20 cellular contexts compared by ENCODE assay signal in the genomic region with DNA sequence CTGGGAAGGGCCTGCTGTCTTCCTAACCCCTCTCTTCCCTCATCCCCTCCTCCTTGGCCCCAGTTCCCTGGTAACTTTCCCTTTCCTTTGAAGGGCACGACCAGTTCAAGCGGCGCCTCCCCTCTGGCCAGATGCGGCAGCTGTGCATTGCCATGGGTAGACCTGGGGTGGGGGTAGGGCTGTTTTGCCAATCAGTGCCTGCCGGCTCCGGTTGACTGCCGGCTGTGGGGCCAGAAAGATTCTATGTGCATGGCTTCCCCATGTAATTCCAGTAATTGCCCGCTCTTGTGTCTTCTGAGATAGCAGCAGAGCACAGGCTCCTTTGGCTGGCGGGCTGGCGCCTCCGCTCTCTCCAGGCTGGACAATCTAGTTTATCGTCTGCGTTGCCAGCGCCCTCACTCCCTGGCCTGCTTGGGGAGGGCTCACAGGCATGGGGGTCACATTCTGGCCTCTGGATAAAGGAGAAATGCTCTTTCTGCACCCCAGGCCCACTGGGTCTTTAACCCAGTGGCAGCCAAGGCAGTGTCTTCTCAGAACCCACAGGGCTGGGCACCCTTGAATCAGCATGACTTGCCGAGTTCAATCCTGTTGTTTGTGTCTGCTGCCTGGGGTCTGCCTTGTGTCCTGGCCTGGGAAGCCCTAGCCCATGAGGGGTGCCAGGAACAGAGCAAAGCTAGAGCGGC. TPM values are rescaled to one million over a fixed set of nuclear protein-coding genes. Genes with fewer than 3 reads are reported as not detected.
DNase-seq lines count a peak whose midpoint lies in the region; ATAC-seq, FAIRE-seq and TF ChIP-seq lines count a peak whose summit lies in the region.
"Had no signal": no experiment of that assay in that cellular context is flagged by ENCODE, and none has a peak within 500 bp of the region (broad histone marks: within the 10 kb centered on the region; RNA-seq: fewer than 3 reads in every experiment).

No MANE protein-coding gene starts in this region.

- ATAC-seq in activated B cell treated with CpG ODN at 0.5 μM for 24 hours (ENCODE audit: low read depth): no peak
- ATAC-seq: A549; activated CD8-positive, alpha-beta T cell treated with anti-CD3 and anti-CD28 coated beads for 36 hours; HCT116 had no signal

- H3K4me1 Mint-ChIP-seq in activated T-cell treated with anti-CD3 and anti-CD28 coated beads, Interleukin-2, amount 50 U/mL, for 24 hours (ENCODE audit: low read depth): no peaks in the 10 kb centered on the region
- peaks cover 82% of the 10 kb centered on the region for H3K4me1 Mint-ChIP-seq in activated B cell treated with CpG ODN at 0.5 μM for 24 hours

- 85 to 88% methylated on average over 16 of the region's 16 CpGs for WGBS in tibial nerve, 2 donors
- 94% methylated on average over 16 of the region's 16 CpGs for WGBS in hepatocyte (ENCODE audit: low lambda C conversion rate, missing lambda C conversion rate)

- CTCF ChIA-PET in activated B cell treated with CpG ODN at 0.5 μM for 24 hours (lab: Charles Lee): interaction anchor here (1.3 kb wide), 1 partner anchor 39 kb away, joined by 3 read pairs; no protein-coding TSS in a partner anchor

- H3K9me2 ChIP-seq in hepatocyte (replicated peaks; ENCODE audit: insufficient read depth): no peaks in the 10 kb centered on the region

- H3K4me1 ChIP-seq in mucosa of stomach (ENCODE audit: control insufficient read depth, insufficient read depth, low read length) (peaks cover 65% of the 10 kb centered on the region), tibial nerve (peaks cover 0 to 22% (median 3%) of the 10 kb centered on the region in 4 donors), hepatocyte (ENCODE audit: insufficient read depth) (no peaks in the 10 kb centered on the region)
- H3K4me1 ChIP-seq: A549 had no signal

- H3K4me2 ChIP-seq in hepatocyte: no peak overlapping the region
- H3K4me2 ChIP-seq: A549, smooth muscle cell had no signal

- H3K4me3 Mint-ChIP-seq in activated T-cell treated with anti-CD3 and anti-CD28 coated beads, Interleukin-2, amount 50 U/mL, for 24 hours: no peak overlapping the region
- H3K4me3 Mint-ChIP-seq in activated B cell treated with CpG ODN at 0.5 μM for 24 hours: no peak overlapping the region
- H3K4me3 Mint-ChIP-seq: activated CD8-positive, alpha-beta T cell treated with anti-CD3 and anti-CD28 coated beads for 36 hours had no signal

- H3K27me3 ChIP-seq in mucosa of stomach (ENCODE audit: control insufficient read depth, insufficient read depth, low read length) (no peaks in the 10 kb centered on the region), tibial nerve (no peaks in the 10 kb centered on the region), hepatocyte (no peaks in the 10 kb centered on the region)
- H3K27me3 ChIP-seq: pancreas, Peyer's patch had no signal

- no peaks in the 10 kb centered on the region for H3K9me3 Mint-ChIP-seq in activated T-cell treated with anti-CD3 and anti-CD28 coated beads, Interleukin-2, amount 50 U/mL, for 24 hours
- no peaks in the 10 kb centered on the region for H3K9me3 Mint-ChIP-seq in activated B cell treated with CpG ODN at 0.5 μM for 24 hours
- H3K9me3 Mint-ChIP-seq: activated CD8-positive, alpha-beta T cell treated with anti-CD3 and anti-CD28 coated beads for 36 hours; CD4-positive, CD25-positive, alpha-beta regulatory T cell had no signal

- H3K36me3 ChIP-seq in mucosa of stomach (ENCODE audit: control insufficient read depth, insufficient read depth, low read length): peaks cover 34% of the 10 kb centered on the region
- peaks cover 2 to 99% (median 20%) of the 10 kb centered on the region in 3 donors for H3K36me3 ChIP-seq in tibial nerve
- H3K36me3 ChIP-seq in hepatocyte (replicated peaks; ENCODE audit: insufficient read depth, low read depth): no peaks in the 10 kb centered on the region

- no peaks in the 10 kb centered on the region for H3K27me3 Mint-ChIP-seq in activated T-cell treated with anti-CD3 and anti-CD28 coated beads, Interleukin-2, amount 50 U/mL, for 24 hours
- H3K27me3 Mint-ChIP-seq in activated B cell treated with CpG ODN at 0.5 μM for 24 hours: no peaks in the 10 kb centered on the region
- H3K27me3 Mint-ChIP-seq: activated CD8-positive, alpha-beta T cell treated with anti-CD3 and anti-CD28 coated beads for 36 hours; CD4-positive, CD25-positive, alpha-beta regulatory T cell had no signal

- no peak overlapping the region for H2AFZ ChIP-seq in hepatocyte

- TF ChIP-seq POLR2A in tibial nerve (IDR thresholded peaks at IDR 0.05): no peak

- H3K36me3 Mint-ChIP-seq in activated T-cell treated with anti-CD3 and anti-CD28 coated beads, Interleukin-2, amount 50 U/mL, for 24 hours (ENCODE audit: low read depth): peaks cover 49% of the 10 kb centered on the region
- H3K36me3 Mint-ChIP-seq in activated B cell treated with CpG ODN at 0.5 μM for 24 hours (ENCODE audit: low read depth): peaks cover 76% of the 10 kb centered on the region

- DNase-seq in activated T-cell treated with anti-CD3 and anti-CD28 coated beads, Interleukin-2, amount 50 U/mL, for 24 hours: peak; percentile 17
- DNase-seq in activated T-cell treated with anti-CD3 and anti-CD28 coated beads, Interleukin-2, amount 50 U/mL, for 48 hours: no peak
- DNase-seq in activated B cell treated with CpG ODN at 0.5 μM for 24 hours (no peak), tibial nerve (ENCODE audit: low spot score in 2 of 2) (peak in 1 of 2 donors; percentile 11), hepatocyte (ENCODE audit: low spot score) (no peak), NCI-H1092 (lab: John Stamatoyannopoulos, UW) (no peak), urothelium cell line (ENCODE audit: low spot score) (no peak)
- DNase-seq: activated CD8-positive, alpha-beta T cell treated with anti-CD3 and anti-CD28 coated beads for 36 hours; anterior cingulate cortex; CD4-positive, CD25-positive, alpha-beta regulatory T cell; DMS53; foreskin fibroblast; NCI-H1417 treated with DMSO at 0.1 percent for 48 hours had no signal

- no peak for FAIRE-seq in urothelium cell line (lab: Jason Lieb, UNC)
- FAIRE-seq: A549, HTR-8/SVneo, pancreas had no signal

- peak overlapping the region; percentile 4 for H3K9ac ChIP-seq in mucosa of stomach (ENCODE audit: low read length)

- TF ChIP-seq EP300 in tibial nerve (IDR thresholded peaks at IDR 0.05): no peak

- H3K4me3 ChIP-seq in mucosa of stomach (ENCODE audit: low read length): no peak overlapping the region
- no peak overlapping the region for H3K4me3 ChIP-seq in tibial nerve
- H3K4me3 ChIP-seq in hepatocyte: no peak overlapping the region
- H3K4me3 ChIP-seq: A549, pancreas, Peyer's patch, smooth muscle cell had no signal

- POLR2A ChIA-PET in activated B cell treated with CpG ODN at 0.5 μM for 24 hours (lab: Charles Lee): interaction anchor here (1.2 to 5.9 kb wide), 5 partner anchors 9 to 43 kb away, joined by 3 to 63 read pairs (median 13); partner anchors contain the start of genes PAFAH1B2 and SIDT2

- intact Hi-C loops in activated B cell treated with CpG ODN at 0.5 μM for 24 hours (cut with micrococcal nuclease): loop anchor here (2.0 kb wide), 2 partner anchors 15 to 39 kb away; no protein-coding TSS in a partner anchor

- H4K20me1 ChIP-seq in hepatocyte (ENCODE audit: insufficient read depth, poor library complexity, severe bottlenecking): no peaks in the 10 kb centered on the region

- peak overlapping the region in 3 of 4 donors; percentile 38 to 68 (median 64) for H3K27ac ChIP-seq in tibial nerve
- no peak overlapping the region for H3K27ac ChIP-seq in hepatocyte
- H3K27ac ChIP-seq: A549 had no signal

- H3K9me3 ChIP-seq in mucosa of stomach (ENCODE audit: control insufficient read depth, low read length) (no peaks in the 10 kb centered on the region), tibial nerve (no peaks in the 10 kb centered on the region), hepatocyte (ENCODE audit: low read depth) (no peaks in the 10 kb centered on the region)
- H3K9me3 ChIP-seq: A549, pancreas, Peyer's patch had no signal

- peak overlapping the region; percentile 10 for H3K27ac Mint-ChIP-seq in activated T-cell treated with anti-CD3 and anti-CD28 coated beads, Interleukin-2, amount 50 U/mL, for 24 hours
- H3K27ac Mint-ChIP-seq in activated B cell treated with CpG ODN at 0.5 μM for 24 hours: peak overlapping the region; percentile 94
- H3K27ac Mint-ChIP-seq: activated CD8-positive, alpha-beta T cell treated with anti-CD3 and anti-CD28 coated beads for 36 hours had no signal

- TF ChIP-seq CTCF in activated B cell treated with CpG ODN at 0.5 μM for 24 hours (IDR thresholded peaks at IDR 0.05): no peak
- TF ChIP-seq CTCF in tibial nerve (IDR thresholded peaks at IDR 0.05): no peak
- TF ChIP-seq CTCF in hepatocyte (IDR thresholded peaks at IDR 0.05; ENCODE audit: poor library complexity): no peak

- no peaks in the 10 kb centered on the region for H3K79me2 ChIP-seq in hepatocyte

RNA-seq across cellular contexts. Expression of gene SIDT2, which starts 9.4 kb away (rescaled TPM):
- total RNA-seq in activated B cell treated with CpG ODN at 0.5 μM for 24 hours (96.7 and 115 TPM in 2 replicates), tibial nerve (100 to 1,000 TPM in 3 of 4 donors, 10 to 100 TPM in 1; 72.6 to 132 (median 125) TPM), hepatocyte (27.1 and 32.0 TPM in 2 replicates)
- 16.7 and 19.9 TPM in 2 replicates for polyA plus RNA-seq in hepatocyte

RNA-seq across cellular contexts. Expression of gene TAGLN, which starts 11.2 kb away (rescaled TPM):
- total RNA-seq in activated B cell treated with CpG ODN at 0.5 μM for 24 hours (14.2 and 17.9 TPM in 2 replicates), tibial nerve (1,000 to 10,000 TPM; 1,525 to 3,984 (median 2,307) TPM), hepatocyte (126 and 150 TPM in 2 replicates)
- 94.0 and 113 TPM in 2 replicates for polyA plus RNA-seq in hepatocyte

RNA-seq across cellular contexts. Expression of gene PAFAH1B2, which starts 43.9 kb away (rescaled TPM):
- total RNA-seq in activated B cell treated with CpG ODN at 0.5 μM for 24 hours (71.3 and 78.7 TPM in 2 replicates), tibial nerve (100 to 1,000 TPM in 3 of 4 donors, 10 to 100 TPM in 1; 96.9 to 125 (median 109) TPM), hepatocyte (93.3 and 103 TPM in 2 replicates)
- 30.8 and 31.0 TPM in 2 replicates for polyA plus RNA-seq in hepatocyte

RNA-seq across cellular contexts. Expression of gene PCSK7, which starts 43.9 kb away (rescaled TPM):
- total RNA-seq in activated B cell treated with CpG ODN at 0.5 μM for 24 hours (274 and 341 TPM in 2 replicates), tibial nerve (10 to 100 TPM; 45.4 to 94.5 (median 71.6) TPM), hepatocyte (21.9 and 25.9 TPM in 2 replicates)
- 33.0 and 33.2 TPM in 2 replicates for polyA plus RNA-seq in hepatocyte

RNA-seq across cellular contexts. Expression of gene RNF214, which starts 44.5 kb away (rescaled TPM):
- 18.7 and 22.3 TPM in 2 replicates for total RNA-seq in activated B cell treated with CpG ODN at 0.5 μM for 24 hours
- total RNA-seq in tibial nerve: 10 to 100 TPM; 10.8 to 16.6 (median 12.8) TPM
- total RNA-seq in hepatocyte: 11.1 and 12.5 TPM in 2 replicates
- 26.2 and 27.0 TPM in 2 replicates for polyA plus RNA-seq in hepatocyte

Comparison
In these comparisons a context has a peak if more than half of its experiments do, and no peak if none do; other contexts are left out.
1. RNA of gene TAGLN, which starts 11.2 kb away (total RNA-seq): 1,525 to 3,984 TPM in tibial nerve; 126 to 150 TPM in hepatocyte and 14.2 to 17.9 TPM in activated B cell treated with CpG ODN at 0.5 μM for 24 hours; every median in the first group is over 10 times any median in the second.